In genomic region chr10:31927597-31928530, GRCh38 we compare ENCODE assay signal across 8 cellular contexts. TPM values are rescaled to one million over a fixed set of nuclear protein-coding genes. Genes with fewer than 3 reads are reported as not detected.
DNase-seq lines count a peak whose midpoint lies in the region; ATAC-seq and TF ChIP-seq lines count a peak whose summit lies in the region.

No MANE protein-coding gene starts in this region.

- peak overlapping the region; percentile 90 to 94 (median 93) for H3K4me3 Mint-ChIP-seq in T-cell

- no peaks in the 10 kb centered on the region for H3K27me3 Mint-ChIP-seq in T-cell

- intact Hi-C loops in posterior vena cava (cut with DNase I) = no loop called here

- H3K4me3 ChIP-seq in KMS-11 (IDR thresholded peaks at IDR 0.05; ENCODE audit: insufficient read depth, low read depth, low read length) = no peak overlapping the region
- H3K4me3 ChIP-seq in right atrium auricular region = peak overlapping the region; percentile 77 to 92

- H3K27ac ChIP-seq in KMS-11 (no peak overlapping the region; the same call in 1 of the 2 replicates), right atrium auricular region (peak overlapping the region; percentile 94 to 98)

- no peaks in the 10 kb centered on the region for H3K9me3 Mint-ChIP-seq in T-cell

- H4K20me1 ChIP-seq in KMS-11 (ENCODE audit: insufficient read depth) = no peaks in the 10 kb centered on the region

- H3K9ac ChIP-seq in ES-I3 (ENCODE audit: low read depth, low read length) (peak overlapping the region; percentile 94), KMS-11 (peak overlapping the region; percentile 53; the same call in 1 of the 2 replicates)

- peaks cover 5% of the 10 kb centered on the region for H3K36me3 Mint-ChIP-seq in T-cell

- H3K4me1 ChIP-seq in ES-I3 (ENCODE audit: insufficient read depth, low read length) (peaks cover 17% of the 10 kb centered on the region), KMS-11 (ENCODE audit: low read depth, poor library complexity, severe bottlenecking) (peaks cover 24% of the 10 kb centered on the region), right atrium auricular region (peaks cover 0 to 30% of the 10 kb centered on the region in 2 donors)

- peaks cover 39% of the 10 kb centered on the region for H3K79me2 ChIP-seq in KMS-11 (ENCODE audit: insufficient read depth, low read depth)

- no peaks in the 10 kb centered on the region for H3K36me3 ChIP-seq in ES-I3 (ENCODE audit: insufficient read depth, low read length)
- no peaks in the 10 kb centered on the region for H3K36me3 ChIP-seq in KMS-11 (ENCODE audit: insufficient read depth)
- no peaks in the 10 kb centered on the region for H3K36me3 ChIP-seq in right atrium auricular region

- peaks cover 55 to 59% (median 58%) of the 10 kb centered on the region in 3 donors for H3K4me1 Mint-ChIP-seq in T-cell

- no peaks in the 10 kb centered on the region for H3K27me3 ChIP-seq in KMS-11 (ENCODE audit: insufficient read depth, low read depth)
- no peaks in the 10 kb centered on the region for H3K27me3 ChIP-seq in right atrium auricular region

- CTCF ChIA-PET in T-cell (lab: Charles Lee) = interaction anchor here (0.5 to 0.7 kb wide), 4 partner anchors 10 to 1326 kb away, joined by 3 read pairs; no protein-coding TSS in a partner anchor

- peak overlapping the region; percentile 57 for H3K4me2 ChIP-seq in KMS-11

- TF ChIP-seq CTCF in KMS-11 (conservative IDR thresholded peaks at IDR 0.05; ENCODE audit: low read depth, low read length) = no peak
- peak in 1 of 2 donors; percentile 47 for TF ChIP-seq CTCF in right atrium auricular region (IDR thresholded peaks at IDR 0.05)

- POLR2A ChIA-PET in T-cell (lab: Charles Lee) = interaction anchor here in 1 of 2 donors (0.7 kb wide), 1 partner anchor 123 kb away, joined by 3 read pairs; no protein-coding TSS in a partner anchor

- H3K27ac Mint-ChIP-seq in T-cell = peak overlapping the region; percentile 80 to 83

- peak in 33 of 34 experiments; percentile 29 to 66 (median 48) for DNase-seq in T-cell
- DNase-seq in anterior cingulate cortex (lab: John Stamatoyannopoulos, UW) = peak in 41 of 58 donors; percentile 17 to 74 (median 55)
- DNase-seq in right atrium auricular region (ENCODE audit: low spot score) = peak; percentile 68
- DNase-seq in posterior vena cava (ENCODE audit: low spot score) = peak; percentile 81
- DNase-seq in mesenteric fat pad (ENCODE audit: low spot score) = no peak

- H2AFZ ChIP-seq in KMS-11 (ENCODE audit: low read depth) = peak overlapping the region; percentile 84

- H3K9me3 ChIP-seq in ES-I3 (ENCODE audit: control insufficient read depth, insufficient read depth, low read length) = no peaks in the 10 kb centered on the region
- H3K9me3 ChIP-seq in right atrium auricular region = no peaks in the 10 kb centered on the region

- ATAC-seq in GM21786 (IDR thresholded peaks at IDR 0.05; ENCODE audit: unreplicated experiment) (peak; percentile 43), T-cell (replicated peaks in 1 of 4) (peak; percentile 53 to 66 (median 64))

RNA-seq across cellular contexts. Expression of gene ARHGAP12, which starts 0.8 kb away (rescaled TPM):
- 10 to 100 TPM; 19.1 to 24.6 (median 23.0) TPM for total RNA-seq in T-cell
- total RNA-seq in right atrium auricular region = 10 to 100 TPM; 20.8 to 24.1 TPM
- 10 to 100 TPM; 27.6 to 32.6 TPM for total RNA-seq in posterior vena cava
- 22.0 TPM for total RNA-seq in mesenteric fat pad
